ENCODE assay signal across 17 cellular contexts in the genomic region with DNA sequence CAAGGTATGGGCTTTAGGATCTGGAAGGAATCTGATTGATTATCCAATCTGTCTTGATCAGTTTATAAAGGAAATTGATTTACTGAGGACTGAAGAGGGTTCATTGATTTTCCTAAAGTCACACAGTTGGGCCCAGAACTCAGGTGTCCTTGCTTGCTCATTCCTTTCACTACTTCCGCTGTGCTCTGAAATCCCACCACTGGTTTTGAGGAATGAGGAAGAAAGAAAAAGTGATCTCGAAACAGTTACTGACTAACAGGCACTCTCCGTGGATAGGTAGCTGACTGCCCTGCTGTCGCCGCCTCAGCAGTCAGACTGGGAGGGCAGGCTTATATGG. TPM values are rescaled to one million over a fixed set of nuclear protein-coding genes. Genes with fewer than 3 reads are reported as not detected.
DNase-seq lines count a peak whose midpoint lies in the region; ATAC-seq lines count a peak whose summit lies in the region.
"Had no signal": no experiment of that assay in that cellular context is flagged by ENCODE, and none has a peak within 500 bp of the region (broad histone marks: within the 10 kb centered on the region; RNA-seq: fewer than 3 reads in every experiment).

A gene with protein sequence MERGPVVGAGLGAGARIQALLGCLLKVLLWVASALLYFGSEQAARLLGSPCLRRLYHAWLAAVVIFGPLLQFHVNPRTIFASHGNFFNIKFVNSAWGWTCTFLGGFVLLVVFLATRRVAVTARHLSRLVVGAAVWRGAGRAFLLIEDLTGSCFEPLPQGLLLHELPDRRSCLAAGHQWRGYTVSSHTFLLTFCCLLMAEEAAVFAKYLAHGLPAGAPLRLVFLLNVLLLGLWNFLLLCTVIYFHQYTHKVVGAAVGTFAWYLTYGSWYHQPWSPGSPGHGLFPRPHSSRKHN (plus strand): TSS at position 280 of the 337 bp plus-strand sequence. CDS start 905 bp downstream, outside the sequence.

- DNase-seq in NOMO-1 (lab: John Stamatoyannopoulos, UW; ENCODE audit: unreplicated experiment in 2 of 2) (peak; percentile 22 to 75), Right ventricle myocardium inferior (ENCODE audit: missing footprints) (no peak), pons (ENCODE audit: low spot score) (no peak)
- DNase-seq in naive thymus-derived CD8-positive, alpha-beta T cell: no peak
- DNase-seq in effector CD8-positive, alpha-beta T cell (lab: John Stamatoyannopoulos, UW): no peak
- DNase-seq in activated CD4-positive, alpha-beta T cell treated with anti-CD3 and anti-CD28 coated beads, Interleukin-2, amount 50 U/mL, for 4 hours: no peak
- no peak for DNase-seq in activated CD4-positive, CD25-positive, alpha-beta regulatory T cell treated with anti-CD3 and anti-CD28 coated beads, Interleukin-2, amount 50 U/mL, for 72 hours
- DNase-seq: activated effector memory CD4-positive, alpha-beta T cell treated with anti-CD3 and anti-CD28 coated beads, Interleukin-2, amount 50 U/mL, for 16 hours; NCI-H1092 treated with DMSO at 0.1 percent for 48 hours; NCI-H2171 treated with DMSO at 0.1 percent for 48 hours; nucleus accumbens; PC-3; T-helper 2 cell had no signal

- no peak for ATAC-seq in Right ventricle myocardium inferior
- no peak for ATAC-seq in naive thymus-derived CD8-positive, alpha-beta T cell
- ATAC-seq: left lung, PC-3 had no signal

- H3K27me3 ChIP-seq in BLaER1 treated with 17β-estradiol and CSF1 and Interleukin-3, amounts not matched to agents 10 nM and 100 nM: no peaks in the 10 kb centered on the region
- H3K27me3 ChIP-seq: left lung had no signal

- no peaks in the 10 kb centered on the region; a peak in 1 of 22 replicates for H4K20me1 ChIP-seq in BLaER1 treated with 17β-estradiol and CSF1 and Interleukin-3, amounts not matched to agents 10 nM and 100 nM

- POLR2A ChIA-PET in naive thymus-derived CD8-positive, alpha-beta T cell (lab: Charles Lee): interaction anchor here (1.0 to 9.5 kb wide), 2 partner anchors 11 to 14 kb away, joined by 3 to 177 read pairs; a partner anchor contains a TSS

- peaks cover 0 to 5% (median 0%) of the 10 kb centered on the region in 3 donors for H3K36me3 Mint-ChIP-seq in naive thymus-derived CD8-positive, alpha-beta T cell

- intact Hi-C loops in Right ventricle myocardium inferior (cut with DNase I): no loop called here

- H3K27ac Mint-ChIP-seq in naive thymus-derived CD8-positive, alpha-beta T cell: peak within 1 kb of the TSS in 8 of 10 donors; percentile 43 to 84 (median 64)

- no peaks in the 10 kb centered on the region for H3K9me3 ChIP-seq in BLaER1 treated with 17β-estradiol and CSF1 and Interleukin-3, amounts not matched to agents 10 nM and 100 nM (replicated peaks in 1 of 11)
- H3K9me3 ChIP-seq: HAP-1, left lung had no signal

- no peak within 1 kb of the TSS for H3K4me3 ChIP-seq in BLaER1 treated with 17β-estradiol and CSF1 and Interleukin-3, amounts not matched to agents 10 nM and 100 nM
- H3K4me3 ChIP-seq: HAP-1, left lung had no signal

- H3K27ac ChIP-seq in BLaER1 treated with 17β-estradiol and CSF1 and Interleukin-3, amounts not matched to agents 10 nM and 100 nM: 0 out of 22 replicates have a peak within 1 kb of the TSS, but pooled peaks of 1 of the 11 experiments have one; percentile 14
- H3K27ac ChIP-seq: left lung had no signal

- H3K9ac ChIP-seq in BLaER1 treated with 17β-estradiol and CSF1 and Interleukin-3, amounts not matched to agents 10 nM and 100 nM: peak within 1 kb of the TSS in 3 of 11 experiments; percentile 4 to 21 (median 13); a peak in 1 of 22 replicates

- H3K27me3 Mint-ChIP-seq in naive thymus-derived CD8-positive, alpha-beta T cell: no peaks in the 10 kb centered on the region
- H3K27me3 Mint-ChIP-seq: central memory CD8-positive, alpha-beta T cell had no signal

- peak within 1 kb of the TSS in 3 of 10 donors; percentile 45 to 63 (median 53) for H3K4me3 Mint-ChIP-seq in naive thymus-derived CD8-positive, alpha-beta T cell
- H3K4me3 Mint-ChIP-seq: central memory CD8-positive, alpha-beta T cell had no signal

- peaks cover 17 to 31% (median 25%) of the 10 kb centered on the region in 4 donors for H3K4me1 Mint-ChIP-seq in naive thymus-derived CD8-positive, alpha-beta T cell

- no peaks in the 10 kb centered on the region for H3K9me3 Mint-ChIP-seq in naive thymus-derived CD8-positive, alpha-beta T cell
- H3K9me3 Mint-ChIP-seq: central memory CD8-positive, alpha-beta T cell had no signal

- no peaks in the 10 kb centered on the region; a peak in 1 of 22 replicates for H3K36me3 ChIP-seq in BLaER1 treated with 17β-estradiol and CSF1 and Interleukin-3, amounts not matched to agents 10 nM and 100 nM
- H3K36me3 ChIP-seq: HAP-1, left lung had no signal

- H3K4me2 ChIP-seq in BLaER1 treated with 17β-estradiol and CSF1 and Interleukin-3, amounts not matched to agents 10 nM and 100 nM: peak within 1 kb of the TSS in 10 of 11 experiments; percentile 12 to 52 (median 28); a peak in 14 of 22 replicates

- H3K4me1 ChIP-seq in BLaER1 treated with 17β-estradiol and CSF1 and Interleukin-3, amounts not matched to agents 10 nM and 100 nM: peaks cover 11 to 43% (median 31%) of the 10 kb centered on the region in 10 experiments

RNA-seq across cellular contexts. Expression of the gene that starts here (rescaled TPM):
- total RNA-seq in Right ventricle myocardium inferior: 129 TPM
- 1 to 10 TPM; 1.9 to 2.2 TPM for total RNA-seq in naive thymus-derived CD8-positive, alpha-beta T cell
- under 1 TPM; 0.52 to 0.60 (median 0.52) TPM for polyA plus RNA-seq in naive thymus-derived CD8-positive, alpha-beta T cell

Comparison
In these comparisons a context has a peak if more than half of its experiments do, and no peak if none do; other contexts are left out.
1. RNA of the gene that starts here (total RNA-seq): 129 TPM in Right ventricle myocardium inferior (single experiment); 1.9 to 2.2 TPM in naive thymus-derived CD8-positive, alpha-beta T cell; every median in the first group is over 10 times any median in the second.
2. DNase-seq: peak in NOMO-1 (2 of 2); none in Right ventricle myocardium inferior (single experiment), naive thymus-derived CD8-positive, alpha-beta T cell (0 of 10), effector CD8-positive, alpha-beta T cell (single experiment), activated CD4-positive, alpha-beta T cell treated with anti-CD3 and anti-CD28 coated beads, Interleukin-2, amount 50 U/mL, for 4 hours (0 of 2), pons (single experiment) and activated CD4-positive, CD25-positive, alpha-beta regulatory T cell treated with anti-CD3 and anti-CD28 coated beads, Interleukin-2, amount 50 U/mL, for 72 hours (single experiment).